1 cellular context compared by ENCODE assay signal in genomic region chr20:6123650-6124014, GRCh38.
TF ChIP-seq lines count a peak whose summit lies in the region.

No MANE protein-coding gene starts in this region.

TF ChIP-seq in HepG2, 621 proteins besides CTCF, POLR2A, EP300 and RAD21 (continued from another document and continues in another):
- TF ChIP-seq HDAC6 (IDR thresholded peaks at IDR 0.05; ENCODE audit: low read depth, low read length) (no peak), ZNF441 (CRISPR knock-in tag; IDR thresholded peaks at IDR 0.05; ENCODE audit: borderline replicate concordance) (no peak), RXRB (CRISPR knock-in tag; IDR thresholded peaks at IDR 0.05; ENCODE audit: borderline replicate concordance) (peak; percentile 79), THAP9 (CRISPR knock-in tag; IDR thresholded peaks at IDR 0.05; ENCODE audit: borderline replicate concordance) (no peak), ZNF274 (CRISPR knock-in tag; IDR thresholded peaks at IDR 0.05) (no peak), ADNP (CRISPR knock-in tag; IDR thresholded peaks at IDR 0.05) (peak; percentile 61; the same call in 1 of the 2 replicates), TMF1 (CRISPR knock-in tag; IDR thresholded peaks at IDR 0.05; ENCODE audit: low read depth) (no peak), FOXJ3 (CRISPR knock-in tag; IDR thresholded peaks at IDR 0.05; ENCODE audit: borderline replicate concordance) (no peak), ZNF687 (CRISPR knock-in tag; IDR thresholded peaks at IDR 0.05) (no peak), HNRNPUL1 (IDR thresholded peaks at IDR 0.05; ENCODE audit: low read depth, low read length) (no peak), NFKBIZ (CRISPR knock-in tag; IDR thresholded peaks at IDR 0.05) (0 out of 2 replicates have a peak, but pooled peaks have one; percentile 19), EZH2 (conservative IDR thresholded peaks at IDR 0.05; ENCODE audit: low read depth, low read length) (no peak), KDM1A (CRISPR knock-in tag; IDR thresholded peaks at IDR 0.05) (peak; percentile 94), EED (CRISPR knock-in tag; IDR thresholded peaks at IDR 0.05) (no peak), TOE1 (CRISPR knock-in tag; IDR thresholded peaks at IDR 0.05) (no peak), ZNF24 (IDR thresholded peaks at IDR 0.05) (no peak), ZNF224 (CRISPR knock-in tag; IDR thresholded peaks at IDR 0.05) (no peak), ZNF253 (CRISPR knock-in tag; IDR thresholded peaks at IDR 0.05; ENCODE audit: borderline replicate concordance) (no peak), ZNF639 (CRISPR knock-in tag; conservative IDR thresholded peaks at IDR 0.05) (no peak), ZC3H13 (CRISPR knock-in tag; IDR thresholded peaks at IDR 0.05) (no peak), SIX4 (CRISPR knock-in tag; IDR thresholded peaks at IDR 0.05) (no peak), NR2F6 (IDR thresholded peaks at IDR 0.05) (peak; percentile 78), NR2F6 (CRISPR knock-in tag; IDR thresholded peaks at IDR 0.05) (peak; percentile 79), PAXIP1 (CRISPR knock-in tag; conservative IDR thresholded peaks at IDR 0.05) (peak; percentile 55; the same call in 1 of the 2 replicates), ZNF234 (CRISPR knock-in tag; conservative IDR thresholded peaks at IDR 0.05) (no peak), SOX5 (CRISPR knock-in tag; IDR thresholded peaks at IDR 0.05; ENCODE audit: borderline replicate concordance) (peak; percentile 83), BCL6 (CRISPR knock-in tag; IDR thresholded peaks at IDR 0.05) (peak; percentile 62), TEF (CRISPR knock-in tag; IDR thresholded peaks at IDR 0.05) (0 out of 2 replicates have a peak, but pooled peaks have one; percentile 4), TFE3 (CRISPR knock-in tag; IDR thresholded peaks at IDR 0.05) (0 out of 2 replicates have a peak, but pooled peaks have one; percentile 50), STAT5B (CRISPR knock-in tag; IDR thresholded peaks at IDR 0.05) (no peak)
- TF ChIP-seq, protein P1, sequence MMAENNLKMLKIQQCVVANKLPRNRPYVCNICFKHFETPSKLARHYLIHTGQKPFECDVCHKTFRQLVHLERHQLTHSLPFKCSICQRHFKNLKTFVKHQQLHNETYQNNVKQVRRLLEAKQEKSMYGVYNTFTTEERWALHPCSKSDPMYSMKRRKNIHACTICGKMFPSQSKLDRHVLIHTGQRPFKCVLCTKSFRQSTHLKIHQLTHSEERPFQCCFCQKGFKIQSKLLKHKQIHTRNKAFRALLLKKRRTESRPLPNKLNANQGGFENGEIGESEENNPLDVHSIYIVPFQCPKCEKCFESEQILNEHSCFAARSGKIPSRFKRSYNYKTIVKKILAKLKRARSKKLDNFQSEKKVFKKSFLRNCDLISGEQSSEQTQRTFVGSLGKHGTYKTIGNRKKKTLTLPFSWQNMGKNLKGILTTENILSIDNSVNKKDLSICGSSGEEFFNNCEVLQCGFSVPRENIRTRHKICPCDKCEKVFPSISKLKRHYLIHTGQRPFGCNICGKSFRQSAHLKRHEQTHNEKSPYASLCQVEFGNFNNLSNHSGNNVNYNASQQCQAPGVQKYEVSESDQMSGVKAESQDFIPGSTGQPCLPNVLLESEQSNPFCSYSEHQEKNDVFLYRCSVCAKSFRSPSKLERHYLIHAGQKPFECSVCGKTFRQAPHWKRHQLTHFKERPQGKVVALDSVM (CRISPR knock-in tag; IDR thresholded peaks at IDR 0.05), result no peak
- TF ChIP-seq, protein P2, sequence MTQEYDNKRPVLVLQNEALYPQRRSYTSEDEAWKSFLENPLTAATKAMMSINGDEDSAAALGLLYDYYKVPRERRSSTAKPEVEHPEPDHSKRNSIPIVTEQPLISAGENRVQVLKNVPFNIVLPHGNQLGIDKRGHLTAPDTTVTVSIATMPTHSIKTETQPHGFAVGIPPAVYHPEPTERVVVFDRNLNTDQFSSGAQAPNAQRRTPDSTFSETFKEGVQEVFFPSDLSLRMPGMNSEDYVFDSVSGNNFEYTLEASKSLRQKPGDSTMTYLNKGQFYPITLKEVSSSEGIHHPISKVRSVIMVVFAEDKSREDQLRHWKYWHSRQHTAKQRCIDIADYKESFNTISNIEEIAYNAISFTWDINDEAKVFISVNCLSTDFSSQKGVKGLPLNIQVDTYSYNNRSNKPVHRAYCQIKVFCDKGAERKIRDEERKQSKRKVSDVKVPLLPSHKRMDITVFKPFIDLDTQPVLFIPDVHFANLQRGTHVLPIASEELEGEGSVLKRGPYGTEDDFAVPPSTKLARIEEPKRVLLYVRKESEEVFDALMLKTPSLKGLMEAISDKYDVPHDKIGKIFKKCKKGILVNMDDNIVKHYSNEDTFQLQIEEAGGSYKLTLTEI (CRISPR knock-in tag; conservative IDR thresholded peaks at IDR 0.05), result no peak
- TF ChIP-seq, protein P3, sequence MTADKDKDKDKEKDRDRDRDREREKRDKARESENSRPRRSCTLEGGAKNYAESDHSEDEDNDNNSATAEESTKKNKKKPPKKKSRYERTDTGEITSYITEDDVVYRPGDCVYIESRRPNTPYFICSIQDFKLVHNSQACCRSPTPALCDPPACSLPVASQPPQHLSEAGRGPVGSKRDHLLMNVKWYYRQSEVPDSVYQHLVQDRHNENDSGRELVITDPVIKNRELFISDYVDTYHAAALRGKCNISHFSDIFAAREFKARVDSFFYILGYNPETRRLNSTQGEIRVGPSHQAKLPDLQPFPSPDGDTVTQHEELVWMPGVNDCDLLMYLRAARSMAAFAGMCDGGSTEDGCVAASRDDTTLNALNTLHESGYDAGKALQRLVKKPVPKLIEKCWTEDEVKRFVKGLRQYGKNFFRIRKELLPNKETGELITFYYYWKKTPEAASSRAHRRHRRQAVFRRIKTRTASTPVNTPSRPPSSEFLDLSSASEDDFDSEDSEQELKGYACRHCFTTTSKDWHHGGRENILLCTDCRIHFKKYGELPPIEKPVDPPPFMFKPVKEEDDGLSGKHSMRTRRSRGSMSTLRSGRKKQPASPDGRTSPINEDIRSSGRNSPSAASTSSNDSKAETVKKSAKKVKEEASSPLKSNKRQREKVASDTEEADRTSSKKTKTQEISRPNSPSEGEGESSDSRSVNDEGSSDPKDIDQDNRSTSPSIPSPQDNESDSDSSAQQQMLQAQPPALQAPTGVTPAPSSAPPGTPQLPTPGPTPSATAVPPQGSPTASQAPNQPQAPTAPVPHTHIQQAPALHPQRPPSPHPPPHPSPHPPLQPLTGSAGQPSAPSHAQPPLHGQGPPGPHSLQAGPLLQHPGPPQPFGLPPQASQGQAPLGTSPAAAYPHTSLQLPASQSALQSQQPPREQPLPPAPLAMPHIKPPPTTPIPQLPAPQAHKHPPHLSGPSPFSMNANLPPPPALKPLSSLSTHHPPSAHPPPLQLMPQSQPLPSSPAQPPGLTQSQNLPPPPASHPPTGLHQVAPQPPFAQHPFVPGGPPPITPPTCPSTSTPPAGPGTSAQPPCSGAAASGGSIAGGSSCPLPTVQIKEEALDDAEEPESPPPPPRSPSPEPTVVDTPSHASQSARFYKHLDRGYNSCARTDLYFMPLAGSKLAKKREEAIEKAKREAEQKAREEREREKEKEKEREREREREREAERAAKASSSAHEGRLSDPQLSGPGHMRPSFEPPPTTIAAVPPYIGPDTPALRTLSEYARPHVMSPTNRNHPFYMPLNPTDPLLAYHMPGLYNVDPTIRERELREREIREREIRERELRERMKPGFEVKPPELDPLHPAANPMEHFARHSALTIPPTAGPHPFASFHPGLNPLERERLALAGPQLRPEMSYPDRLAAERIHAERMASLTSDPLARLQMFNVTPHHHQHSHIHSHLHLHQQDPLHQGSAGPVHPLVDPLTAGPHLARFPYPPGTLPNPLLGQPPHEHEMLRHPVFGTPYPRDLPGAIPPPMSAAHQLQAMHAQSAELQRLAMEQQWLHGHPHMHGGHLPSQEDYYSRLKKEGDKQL (CRISPR knock-in tag; IDR thresholded peaks at IDR 0.05; ENCODE audit: low read depth), result no peak
